10 cellular contexts compared by ENCODE assay signal in genomic region chr7:155477469-155477868, GRCh38. TPM values are rescaled to one million over a fixed set of nuclear protein-coding genes. Genes with fewer than 3 reads are reported as not detected.
DNase-seq lines count a peak whose midpoint lies in the region; ATAC-seq, FAIRE-seq and TF ChIP-seq lines count a peak whose summit lies in the region.
"Had no signal": no experiment of that assay in that cellular context is flagged by ENCODE, and none has a peak within 500 bp of the region (broad histone marks: within the 10 kb centered on the region; RNA-seq: fewer than 3 reads in every experiment).

No MANE protein-coding gene starts in this region.

- BruUV-seq in HepG2 (replicated peaks; lab: Mats Ljungman, UMichigan) = no TSS peak

- H3K4me3 ChIP-seq in OCI-LY3 (ENCODE audit: low read length) (no peak overlapping the region), HepG2 (replicated peaks in 1 of 3; ENCODE audit: insufficient read depth in 1 of 3, low read depth in 2 of 3, low read length in 3 of 3) (no peak overlapping the region), neural progenitor cell (no peak overlapping the region)

- peak; percentile 93 for ATAC-seq in GM18873 (IDR thresholded peaks at IDR 0.05; ENCODE audit: low FRiP score, unreplicated experiment)
- ATAC-seq in GM21423 (IDR thresholded peaks at IDR 0.05; ENCODE audit: unreplicated experiment) = peak; percentile 97
- ATAC-seq in HG03039 (IDR thresholded peaks at IDR 0.05; ENCODE audit: unreplicated experiment) = peak; percentile 77
- no peak for ATAC-seq in HepG2
- no peak for ATAC-seq in natural killer cell

- H3K27ac Mint-ChIP-seq in natural killer cell (no peak overlapping the region), neural progenitor cell (no peak overlapping the region)

- no peak for TF ChIP-seq RAD21 in HepG2 (CRISPR knock-in tag; IDR thresholded peaks at IDR 0.05)

- H3K9me3 ChIP-seq in OCI-LY3 (ENCODE audit: insufficient read depth, low read length) (no peaks in the 10 kb centered on the region), HepG2 (ENCODE audit: low read length) (no peaks in the 10 kb centered on the region), neural progenitor cell (ENCODE audit: low read depth) (no peaks in the 10 kb centered on the region)

- H3K27me3 ChIP-seq in OCI-LY3 (ENCODE audit: low read depth, low read length) = peaks cover 47% of the 10 kb centered on the region
- H3K27me3 ChIP-seq in HepG2 (ENCODE audit: control insufficient read depth in 1 of 2, insufficient read depth in 2 of 2, low read length in 2 of 2) = peaks cover 7 to 69% of the 10 kb centered on the region in 2 experiments; a peak in 3 of 5 replicates
- H3K27me3 ChIP-seq in neural progenitor cell = peaks cover 100% of the 10 kb centered on the region

- TF ChIP-seq EP300 in HepG2 (IDR thresholded peaks at IDR 0.05; ENCODE audit: low read depth in 2 of 2, low read length in 2 of 2) = no peak
- TF ChIP-seq EP300 in HepG2 (CRISPR knock-in tag; IDR thresholded peaks at IDR 0.05; ENCODE audit: borderline replicate concordance) = no peak

- no peak overlapping the region for H3K4me3 Mint-ChIP-seq in natural killer cell
- H3K4me3 Mint-ChIP-seq in neural progenitor cell = no peak overlapping the region

- H3K27me3 Mint-ChIP-seq in natural killer cell (ENCODE audit: low read depth in 2 of 2) (peaks cover 49 to 75% of the 10 kb centered on the region in 2 donors), neural progenitor cell (ENCODE audit: insufficient read depth, low read depth) (peaks cover 32% of the 10 kb centered on the region)

- H2AFZ ChIP-seq in OCI-LY3 (ENCODE audit: low read depth, low read length) (no peak overlapping the region), HepG2 (ENCODE audit: low read length) (no peak overlapping the region), neural progenitor cell (replicated peaks) (no peak overlapping the region)

- H3K79me2 ChIP-seq in OCI-LY3 (ENCODE audit: low read length) (no peaks in the 10 kb centered on the region), HepG2 (ENCODE audit: insufficient read depth, low read length) (no peaks in the 10 kb centered on the region), neural progenitor cell (ENCODE audit: low read depth) (no peaks in the 10 kb centered on the region)

- H3K36me3 ChIP-seq in OCI-LY3 (replicated peaks; ENCODE audit: low read depth, low read length) (no peaks in the 10 kb centered on the region), HepG2 (replicated peaks in 1 of 2; ENCODE audit: control insufficient read depth in 1 of 2, insufficient read depth in 2 of 2, low read length in 2 of 2) (no peaks in the 10 kb centered on the region), neural progenitor cell (no peaks in the 10 kb centered on the region)

- H3K4me1 ChIP-seq in OCI-LY3 (ENCODE audit: low read length) = peaks cover 14% of the 10 kb centered on the region
- H3K4me1 ChIP-seq in HepG2 (ENCODE audit: insufficient read depth, low read length) = no peaks in the 10 kb centered on the region
- no peaks in the 10 kb centered on the region for H3K4me1 ChIP-seq in neural progenitor cell

- peaks cover 8% of the 10 kb centered on the region for H3F3A ChIP-seq in neural progenitor cell (ENCODE audit: low read depth)

- H3K4me1 Mint-ChIP-seq in natural killer cell (peaks cover 7 to 8% of the 10 kb centered on the region in 2 donors), neural progenitor cell (peaks cover 43% of the 10 kb centered on the region)

- TF ChIP-seq CTCF in OCI-LY3 (IDR thresholded peaks at IDR 0.05; ENCODE audit: low read depth, low read length) (no peak), HepG2 (CRISPR knock-in tag; IDR thresholded peaks at IDR 0.05) (no peak), natural killer cell (IDR thresholded peaks at IDR 0.05) (no peak), neural progenitor cell (IDR thresholded peaks at IDR 0.05) (no peak)

- H3K36me3 Mint-ChIP-seq in natural killer cell (no peaks in the 10 kb centered on the region), neural progenitor cell (peaks cover 49% of the 10 kb centered on the region)

- POLR2A ChIA-PET in HepG2 (lab: Yijun Ruan, JAX) = no interaction called here

- no peak for DNase-seq in HepG2 (ENCODE audit: low spot score)
- DNase-seq in natural killer cell = no peak
- no peak for DNase-seq in NK-92 (lab: John Stamatoyannopoulos, UW; ENCODE audit: unreplicated experiment)
- no peak for DNase-seq in neural progenitor cell (ENCODE audit: low spot score)
- DNase-seq: cerebellar nuclear complex, NCI-H187 treated with DMSO at 0.1 percent for 48 hours had no signal

- TF ChIP-seq POLR2A in HepG2 (IDR thresholded peaks at IDR 0.05; ENCODE audit: insufficient read depth in 1 of 2, low read depth in 2 of 2, low read length in 2 of 2) = no peak

- H3K9me3 Mint-ChIP-seq in natural killer cell (peaks cover 0 to 2% of the 10 kb centered on the region in 2 donors), neural progenitor cell (peaks cover 10% of the 10 kb centered on the region)

- H3K9ac ChIP-seq in OCI-LY3 (ENCODE audit: low read length) (no peak overlapping the region), HepG2 (ENCODE audit: insufficient read depth, low read depth, low read length) (no peak overlapping the region), neural progenitor cell (no peak overlapping the region)

- no peaks in the 10 kb centered on the region for H4K20me1 ChIP-seq in OCI-LY3 (ENCODE audit: insufficient read depth, low read length)
- no peaks in the 10 kb centered on the region for H4K20me1 ChIP-seq in HepG2 (ENCODE audit: insufficient read depth, low read length)
- H4K20me1 ChIP-seq in neural progenitor cell (ENCODE audit: low read depth) = peaks cover 26% of the 10 kb centered on the region

- no peak for FAIRE-seq in HepG2 (lab: Jason Lieb, UNC)

- intact Hi-C loops in HepG2 (cut with micrococcal nuclease; ENCODE audit: unreplicated experiment) (no loop called here), natural killer cell (cut with micrococcal nuclease) (no loop called here)

- H3K27ac ChIP-seq in OCI-LY3 (ENCODE audit: low read length) = no peak overlapping the region
- H3K27ac ChIP-seq in HepG2 (ENCODE audit: extremely low read length, insufficient read depth, low read length) = no peak overlapping the region
- no peak overlapping the region for H3K27ac ChIP-seq in neural progenitor cell

- in situ Hi-C loops in HepG2 (cut with HindIII; ENCODE audit: extremely low pct_ligation_motif_present, low pct_unique_long_range_greater_than_20kb) = no loop called here

- CTCF ChIA-PET in HepG2 (lab: Yijun Ruan, JAX; ENCODE audit: low intra/inter-chr PET ratio, low total read pairs) = no interaction called here

- H3K4me2 ChIP-seq in OCI-LY3 (ENCODE audit: low read length) (peak overlapping the region; percentile 34), HepG2 (ENCODE audit: low read depth, low read length) (no peak overlapping the region), neural progenitor cell (no peak overlapping the region)

- WGBS in HepG2 (ENCODE audit: low lambda C conversion rate) = 23% methylated on average over 4 of the region's 4 CpGs

TF ChIP-seq in HepG2, 621 proteins besides CTCF, POLR2A, EP300 and RAD21 (continues in another document):
- TF ChIP-seq SRF (IDR thresholded peaks at IDR 0.05; ENCODE audit: low read depth, low read length) = no peak
- TF ChIP-seq ZNF710 (CRISPR knock-in tag; IDR thresholded peaks at IDR 0.05; ENCODE audit: borderline replicate concordance) = no peak
- TF ChIP-seq CREM (IDR thresholded peaks at IDR 0.05) = no peak
- no peak for TF ChIP-seq CREM (CRISPR knock-in tag; IDR thresholded peaks at IDR 0.05)
- TF ChIP-seq ZNF564 (CRISPR knock-in tag; IDR thresholded peaks at IDR 0.05) = no peak
- TF ChIP-seq ARNT (IDR thresholded peaks at IDR 0.05) = no peak
- TF ChIP-seq ZNF207 (IDR thresholded peaks at IDR 0.05; ENCODE audit: borderline replicate concordance) = no peak

RNA-seq across cellular contexts. Expression of gene EN2, which starts 19.5 kb away (rescaled TPM):
- total RNA-seq in HepG2 (2016; rRNA removed; fragmentation: Illumina TruSeq; extraction: Trizol) (not detected in 2 replicates), natural killer cell (not detected), neural progenitor cell (ENCODE audit: low replicate concordance) (not detected in 2 replicates)
- total RNA-seq in HepG2 (2016; cell fraction: cytosol; rRNA removed; fragmentation: Illumina TruSeq; extraction: Trizol; ENCODE audit: low read depth) = not detected in 2 replicates
- total RNA-seq in HepG2 (2016; cell fraction: insoluble cytoplasmic fraction; rRNA removed; fragmentation: Illumina TruSeq; extraction: Trizol) = not detected in 2 replicates
- total RNA-seq in HepG2 (2016; cell fraction: membrane; rRNA removed; fragmentation: Illumina TruSeq; extraction: Trizol) = not detected in 2 replicates
- total RNA-seq in HepG2 (2016; cell fraction: nucleus; rRNA removed; fragmentation: Illumina TruSeq; extraction: Trizol) = not detected in 2 replicates
- not detected in 2 replicates for polyA plus RNA-seq in HepG2 (2011; rRNA removed)
- not detected in 2 replicates for polyA plus RNA-seq in HepG2 (2011; cell fraction: cytosol; rRNA removed)
- not detected in 2 replicates for polyA plus RNA-seq in HepG2 (2011; cell fraction: nucleus; rRNA removed)
- polyA plus RNA-seq in HepG2 (2012) = not detected in 2 replicates
- not detected in 2 replicates for polyA plus RNA-seq in HepG2 (2016; cell fraction: cytosol; fragmentation: Illumina TruSeq; extraction: Trizol; ENCODE audit: low read depth)
- polyA plus RNA-seq in HepG2 (2016; cell fraction: insoluble cytoplasmic fraction; fragmentation: Illumina TruSeq; extraction: Trizol; ENCODE audit: low read depth) = not detected in 2 replicates
- not detected in 2 replicates for polyA plus RNA-seq in HepG2 (2016; cell fraction: membrane; fragmentation: Illumina TruSeq; extraction: Trizol; ENCODE audit: low read depth)
- not detected in 2 replicates for polyA plus RNA-seq in HepG2 (2016; cell fraction: nucleus; fragmentation: Illumina TruSeq; extraction: Trizol; ENCODE audit: insufficient read depth, low read depth)
- not detected in 2 replicates for polyA minus RNA-seq in HepG2 (2011; rRNA and poly(A)+ RNA removed; ENCODE audit: low replicate concordance)
- polyA minus RNA-seq in HepG2 (2011; cell fraction: cytosol; rRNA and poly(A)+ RNA removed) = not detected in 2 replicates
- polyA minus RNA-seq in HepG2 (2011; cell fraction: nucleus; rRNA and poly(A)+ RNA removed) = not detected in 2 replicates

Comparison
In these comparisons a context has a peak if more than half of its experiments do, and no peak if none do; other contexts are left out.
1. ATAC-seq: peak in GM18873 (single experiment), GM21423 (single experiment) and HG03039 (single experiment); none in HepG2 (single experiment) and natural killer cell (0 of 3).